27 cellular contexts compared by ENCODE assay signal in genomic region chr10:5828725-5829124, GRCh38. TPM values are rescaled to one million over a fixed set of nuclear protein-coding genes. Genes with fewer than 3 reads are reported as not detected.
DNase-seq lines count a peak whose midpoint lies in the region; ATAC-seq and TF ChIP-seq lines count a peak whose summit lies in the region.
"Had no signal": no experiment of that assay in that cellular context is flagged by ENCODE, and none has a peak within 500 bp of the region (broad histone marks: within the 10 kb centered on the region; RNA-seq: fewer than 3 reads in every experiment).

No MANE protein-coding gene starts in this region.

- no peaks in the 10 kb centered on the region for H3K9me3 ChIP-seq in body of pancreas
- H3K9me3 ChIP-seq: Caco-2, SJSA1 had no signal

- DNase-seq in activated T-cell treated with anti-CD3 and anti-CD28 coated beads, Interleukin-2, amount 50 U/mL, for 48 hours = peak; percentile 4 to 7
- no peak for DNase-seq in activated T-cell treated with anti-CD3 and anti-CD28 coated beads, Interleukin-2, amount 50 U/mL, for 72 hours
- DNase-seq in GM23338 (ENCODE audit: low spot score) (no peak), mesenteric fat pad (ENCODE audit: low spot score) (peak; percentile 59), NCI-H1092 (lab: John Stamatoyannopoulos, UW) (no peak), body of pancreas (no peak)
- DNase-seq: C1 segment of cervical spinal cord; CD8-positive, alpha-beta T cell; DMS79; EL; GDM1; NCI-H1048; NCI-H1417 treated with DMSO at 0.1 percent for 48 hours; NCI-H187; NCI-H2081 treated with DMSO at 0.1 percent for 48 hours; NCI-H2171; NCI-H226; NCI-H510A; NCI-H69; Right ventricle myocardium superior; RPMI8226 had no signal

- no peak overlapping the region for H3K4me3 Mint-ChIP-seq in activated T-cell treated with anti-CD3 and anti-CD28 coated beads, Interleukin-2, amount 50 U/mL, for 72 hours
- H3K4me3 Mint-ChIP-seq in GM23338 = no peak overlapping the region
- no peak overlapping the region for H3K4me3 Mint-ChIP-seq in stimulated activated memory B cell treated with anti-CD40 and anti-IgM and Interleukin-4, amounts not matched to agents 10 μg/mL and 1 μg/mL and 100 μg/mL, for 72 hours
- H3K4me3 Mint-ChIP-seq: CD8-positive, alpha-beta T cell; IgD-negative memory B cell had no signal

- H3K27ac Mint-ChIP-seq in activated T-cell treated with anti-CD3 and anti-CD28 coated beads, Interleukin-2, amount 50 U/mL, for 72 hours = no peak overlapping the region
- H3K27ac Mint-ChIP-seq in GM23338 = no peak overlapping the region
- H3K27ac Mint-ChIP-seq in stimulated activated memory B cell treated with anti-CD40 and anti-IgM and Interleukin-4, amounts not matched to agents 10 μg/mL and 1 μg/mL and 100 μg/mL, for 72 hours = peak overlapping the region; percentile 89
- H3K27ac Mint-ChIP-seq: CD8-positive, alpha-beta T cell; IgD-negative memory B cell had no signal

- WGBS in body of pancreas, 2 donors = 87 to 90% methylated on average over 16 of the region's 16 CpGs

- H3F3A ChIP-seq in GM23338 (replicated peaks; ENCODE audit: low read depth) = no peaks in the 10 kb centered on the region

- no peak for ATAC-seq in activated T-cell treated with anti-CD3 and anti-CD28 coated beads, Interleukin-2, amount 50 U/mL, for 72 hours (replicated peaks in 1 of 2)
- ATAC-seq in GM23338 (no peak), body of pancreas (no peak)
- no peak for ATAC-seq in stimulated activated memory B cell treated with anti-CD40 and anti-IgM and Interleukin-4, amounts not matched to agents 10 μg/mL and 1 μg/mL and 100 μg/mL, for 72 hours
- ATAC-seq: CD8-positive, alpha-beta T cell; GM12878; HCT116 had no signal

- H3K9me3 Mint-ChIP-seq in activated T-cell treated with anti-CD3 and anti-CD28 coated beads, Interleukin-2, amount 50 U/mL, for 72 hours = no peaks in the 10 kb centered on the region
- H3K9me3 Mint-ChIP-seq in GM23338 = no peaks in the 10 kb centered on the region
- no peaks in the 10 kb centered on the region for H3K9me3 Mint-ChIP-seq in stimulated activated memory B cell treated with anti-CD40 and anti-IgM and Interleukin-4, amounts not matched to agents 10 μg/mL and 1 μg/mL and 100 μg/mL, for 72 hours
- H3K9me3 Mint-ChIP-seq: CD8-positive, alpha-beta T cell; IgD-negative memory B cell had no signal

- no peaks in the 10 kb centered on the region for H3K36me3 ChIP-seq in GM23338 (ENCODE audit: insufficient read depth)
- H3K36me3 ChIP-seq in body of pancreas (replicated peaks in 1 of 2; ENCODE audit: insufficient read depth in 1 of 2, low read depth in 2 of 2) = no peaks in the 10 kb centered on the region
- H3K36me3 ChIP-seq: SJSA1 had no signal

- H3K79me2 ChIP-seq in GM23338 (replicated peaks; ENCODE audit: insufficient read depth) = no peaks in the 10 kb centered on the region

- H3K27me3 Mint-ChIP-seq in activated T-cell treated with anti-CD3 and anti-CD28 coated beads, Interleukin-2, amount 50 U/mL, for 72 hours (ENCODE audit: low read depth) = no peaks in the 10 kb centered on the region
- H3K27me3 Mint-ChIP-seq in GM23338 (ENCODE audit: insufficient read depth, low read depth, poor library complexity) = peaks cover 2% of the 10 kb centered on the region
- no peaks in the 10 kb centered on the region for H3K27me3 Mint-ChIP-seq in stimulated activated memory B cell treated with anti-CD40 and anti-IgM and Interleukin-4, amounts not matched to agents 10 μg/mL and 1 μg/mL and 100 μg/mL, for 72 hours
- H3K27me3 Mint-ChIP-seq: IgD-negative memory B cell had no signal

- H3K27ac ChIP-seq in GM23338 (ENCODE audit: low read depth) = no peak overlapping the region
- no peak overlapping the region for H3K27ac ChIP-seq in body of pancreas
- H3K27ac ChIP-seq: SJSA1 had no signal

- no peak overlapping the region for H3K4me3 ChIP-seq in GM23338
- H3K4me3 ChIP-seq in body of pancreas = no peak overlapping the region
- H3K4me3 ChIP-seq: GM12878, SJSA1 had no signal

- intact Hi-C loops in body of pancreas (cut with DNase I) = no loop called here

- no peak for TF ChIP-seq CTCF in GM23338 (conservative IDR thresholded peaks at IDR 0.05; ENCODE audit: low read depth in 2 of 2)
- no peak for TF ChIP-seq CTCF in body of pancreas (IDR thresholded peaks at IDR 0.05)

- peak overlapping the region; percentile 66 for H2AFZ ChIP-seq in GM23338

- H3K36me3 Mint-ChIP-seq in activated T-cell treated with anti-CD3 and anti-CD28 coated beads, Interleukin-2, amount 50 U/mL, for 72 hours (ENCODE audit: insufficient read depth in 2 of 2) = no peaks in the 10 kb centered on the region
- H3K36me3 Mint-ChIP-seq in GM23338 (ENCODE audit: low read depth) = no peaks in the 10 kb centered on the region
- no peaks in the 10 kb centered on the region for H3K36me3 Mint-ChIP-seq in stimulated activated memory B cell treated with anti-CD40 and anti-IgM and Interleukin-4, amounts not matched to agents 10 μg/mL and 1 μg/mL and 100 μg/mL, for 72 hours
- H3K36me3 Mint-ChIP-seq: CD8-positive, alpha-beta T cell; IgD-negative memory B cell had no signal

- H4K20me1 ChIP-seq in GM23338 (replicated peaks; ENCODE audit: insufficient read depth) = no peaks in the 10 kb centered on the region

- H3K4me1 ChIP-seq in GM23338 (ENCODE audit: insufficient read depth) = no peaks in the 10 kb centered on the region
- H3K4me1 ChIP-seq in body of pancreas = peaks cover 5% of the 10 kb centered on the region
- H3K4me1 ChIP-seq: SJSA1 had no signal

- H3K4me2 ChIP-seq in GM23338 = no peak overlapping the region

- no peak for TF ChIP-seq POLR2A in body of pancreas (IDR thresholded peaks at IDR 0.05)

- no peaks in the 10 kb centered on the region for H3K9me2 ChIP-seq in GM23338 (ENCODE audit: insufficient read depth)

- no peaks in the 10 kb centered on the region for H3K27me3 ChIP-seq in GM23338 (ENCODE audit: insufficient read depth)
- H3K27me3 ChIP-seq in body of pancreas = no peaks in the 10 kb centered on the region
- H3K27me3 ChIP-seq: SJSA1 had no signal

- H3K4me1 Mint-ChIP-seq in activated T-cell treated with anti-CD3 and anti-CD28 coated beads, Interleukin-2, amount 50 U/mL, for 72 hours (ENCODE audit: low read depth) = peaks cover 5% of the 10 kb centered on the region
- H3K4me1 Mint-ChIP-seq in GM23338 = no peaks in the 10 kb centered on the region
- H3K4me1 Mint-ChIP-seq in stimulated activated memory B cell treated with anti-CD40 and anti-IgM and Interleukin-4, amounts not matched to agents 10 μg/mL and 1 μg/mL and 100 μg/mL, for 72 hours = peaks cover 20% of the 10 kb centered on the region

RNA-seq across cellular contexts. Expression of gene GDI2, which starts 15.5 kb away (rescaled TPM):
- total RNA-seq in activated T-cell treated with anti-CD3 and anti-CD28 coated beads, Interleukin-2, amount 50 U/mL, for 72 hours = 100 to 1,000 TPM; 275 to 309 TPM
- 454 and 505 TPM in 2 replicates for total RNA-seq in GM23338 (2014; rRNA removed; shearing (Covaris generic))
- 235 and 269 TPM in 2 replicates for polyA plus RNA-seq in GM23338 (2016; fragmentation: Nextera tagmentation; extraction: Ambion mirVana)
- 179 TPM for total RNA-seq in mesenteric fat pad
- total RNA-seq in body of pancreas = 100 to 1,000 TPM; 179 to 185 TPM

Comparison
In these comparisons a context has a peak if more than half of its experiments do, and no peak if none do; other contexts are left out.
1. DNase-seq: peak in activated T-cell treated with anti-CD3 and anti-CD28 coated beads, Interleukin-2, amount 50 U/mL, for 48 hours (2 of 2) and mesenteric fat pad (single experiment); none in activated T-cell treated with anti-CD3 and anti-CD28 coated beads, Interleukin-2, amount 50 U/mL, for 72 hours (0 of 2), GM23338 (single experiment), NCI-H1092 (single experiment) and body of pancreas (0 of 4).